17 cellular contexts compared by ENCODE assay signal in genomic region chr5:142849880-142850279, GRCh38.
DNase-seq lines count a peak whose midpoint lies in the region; ATAC-seq and TF ChIP-seq lines count a peak whose summit lies in the region.
"Had no signal": no experiment of that assay in that cellular context is flagged by ENCODE, and none has a peak within 500 bp of the region (broad histone marks: within the 10 kb centered on the region; RNA-seq: fewer than 3 reads in every experiment).

No MANE protein-coding gene starts in this region.

- TF ChIP-seq CTCF in Caco-2 (IDR thresholded peaks at IDR 0.05; ENCODE audit: insufficient read depth in 1 of 2, low read depth in 1 of 2, low read length in 1 of 2, severe bottlenecking in 1 of 2, unreplicated experiment in 1 of 2) (no peak), WTC11 (IDR thresholded peaks at IDR 0.05) (no peak), coronary artery (IDR thresholded peaks at IDR 0.05) (no peak), breast epithelium (IDR thresholded peaks at IDR 0.05) (no peak), MCF 10A (IDR thresholded peaks at IDR 0.05; ENCODE audit: unreplicated experiment) (no peak)

- peaks cover 2% of the 10 kb centered on the region for H3K79me1 ChIP-seq in mesendoderm (ENCODE audit: low read length)

- H4K5ac ChIP-seq in mesendoderm (ENCODE audit: low read length) = no peak overlapping the region

- WGBS in mesendoderm (ENCODE audit: extremely low coverage, insufficient coverage, low lambda C conversion rate) = no CpG with 5 or more reads among the region's 3 CpGs

- H3K9ac ChIP-seq in BLaER1 treated with 17β-estradiol and CSF1 and Interleukin-3, amounts not matched to agents 10 nM and 100 nM = peak overlapping the region in 2 of 11 experiments; percentile 12 to 21; a peak in 3 of 22 replicates
- no peak overlapping the region for H3K9ac ChIP-seq in mesendoderm (ENCODE audit: low read length)

- intact Hi-C loops in Caco-2 (cut with micrococcal nuclease; ENCODE audit: unreplicated experiment) (no loop called here), breast epithelium (cut with DNase I; ENCODE audit: low total_unique reads) (no loop called here), MCF 10A (cut with micrococcal nuclease) (no loop called here)

- H3K27me3 Mint-ChIP-seq in Caco-2 (ENCODE audit: insufficient read depth, unreplicated experiment) (no peaks in the 10 kb centered on the region), WTC11 (ENCODE audit: low read depth) (no peaks in the 10 kb centered on the region), MCF 10A (ENCODE audit: insufficient read depth, unreplicated experiment) (no peaks in the 10 kb centered on the region)
- H3K27me3 Mint-ChIP-seq: IgD-negative memory B cell had no signal

- ATAC-seq in WTC11 (peak; percentile 51), GM18870 (IDR thresholded peaks at IDR 0.05; ENCODE audit: unreplicated experiment) (no peak)

- H3K4me2 ChIP-seq in BLaER1 treated with 17β-estradiol and CSF1 and Interleukin-3, amounts not matched to agents 10 nM and 100 nM = peak overlapping the region in 7 of 11 experiments; percentile 3 to 98 (median 93); a peak in 10 of 22 replicates
- H3K4me2 ChIP-seq in mesendoderm (ENCODE audit: low read length) = no peak overlapping the region
- H3K4me2 ChIP-seq: PC-9 had no signal

- POLR2A ChIA-PET in Caco-2 (lab: Charles Lee) (no interaction called here), WTC11 (lab: Charles Lee) (no interaction called here), MCF 10A (lab: Yijun Ruan, JAX) (no interaction called here)

- no peak overlapping the region for H2BK5ac ChIP-seq in mesendoderm (ENCODE audit: low read length)

- H4K20me1 ChIP-seq in BLaER1 treated with 17β-estradiol and CSF1 and Interleukin-3, amounts not matched to agents 10 nM and 100 nM = peaks cover 0 to 99% (median 46%) of the 10 kb centered on the region in 11 experiments; a peak in 16 of 22 replicates

- H3K23ac ChIP-seq in mesendoderm (ENCODE audit: low read length) = no peak overlapping the region

- H2BK120ac ChIP-seq in mesendoderm (ENCODE audit: low read depth, low read length) = no peak overlapping the region

- no peak overlapping the region for H3K4me3 ChIP-seq in BLaER1 treated with 17β-estradiol and CSF1 and Interleukin-3, amounts not matched to agents 10 nM and 100 nM
- H3K4me3 ChIP-seq in Caco-2 (ENCODE audit: low read depth, low read length) = no peak overlapping the region
- H3K4me3 ChIP-seq in mesendoderm (ENCODE audit: low read length) = no peak overlapping the region
- H3K4me3 ChIP-seq in coronary artery = no peak overlapping the region
- no peak overlapping the region for H3K4me3 ChIP-seq in breast epithelium
- H3K4me3 ChIP-seq: PC-9 had no signal

- no peak overlapping the region for H3K18ac ChIP-seq in mesendoderm (ENCODE audit: low read length)

- H3K9me3 Mint-ChIP-seq in Caco-2 (ENCODE audit: unreplicated experiment) (no peaks in the 10 kb centered on the region), WTC11 (no peaks in the 10 kb centered on the region), MCF 10A (ENCODE audit: unreplicated experiment) (no peaks in the 10 kb centered on the region)
- H3K9me3 Mint-ChIP-seq: IgD-negative memory B cell had no signal

- TF ChIP-seq POLR2A in breast epithelium (IDR thresholded peaks at IDR 0.05) = no peak

- BruUV-seq in Caco-2 (replicated peaks; lab: Mats Ljungman, UMichigan) = no TSS peak
- BruUV-seq in MCF 10A (replicated peaks; lab: Mats Ljungman, UMichigan) = no TSS peak

- H3K4me1 Mint-ChIP-seq in Caco-2 (ENCODE audit: low read depth, unreplicated experiment) (peaks cover 59% of the 10 kb centered on the region), WTC11 (peaks cover 63% of the 10 kb centered on the region), MCF 10A (ENCODE audit: insufficient read depth, unreplicated experiment) (peaks cover 5% of the 10 kb centered on the region)

- H3K27ac ChIP-seq in BLaER1 treated with 17β-estradiol and CSF1 and Interleukin-3, amounts not matched to agents 10 nM and 100 nM = peak overlapping the region in 6 of 11 experiments; percentile 4 to 90 (median 14); a peak in 6 of 22 replicates
- no peak overlapping the region for H3K27ac ChIP-seq in mesendoderm (ENCODE audit: low read depth, low read length)
- H3K27ac ChIP-seq in coronary artery = no peak overlapping the region
- no peak overlapping the region for H3K27ac ChIP-seq in breast epithelium
- H3K27ac ChIP-seq: C4-2B, PC-9 had no signal

- CTCF ChIA-PET in Caco-2 (lab: Charles Lee) = no interaction called here
- CTCF ChIA-PET in WTC11 (lab: Charles Lee) = interaction anchor here (1.3 to 1.4 kb wide), 2 partner anchors 17 to 102 kb away, joined by 3 to 6 read pairs; no protein-coding TSS in a partner anchor
- CTCF ChIA-PET in MCF 10A (lab: Yijun Ruan, JAX) = interaction anchor here (1.0 to 1.3 kb wide), 3 partner anchors 17 to 135 kb away, joined by 4 to 6 read pairs (median 5); no protein-coding TSS in a partner anchor

- no peak overlapping the region for H2AK5ac ChIP-seq in mesendoderm (ENCODE audit: low read length)

- H3K79me2 ChIP-seq in mesendoderm (ENCODE audit: control insufficient read depth, insufficient read depth, low read length) = no peaks in the 10 kb centered on the region

- H3K36me3 ChIP-seq in BLaER1 treated with 17β-estradiol and CSF1 and Interleukin-3, amounts not matched to agents 10 nM and 100 nM = peaks cover 0 to 12% (median 0%) of the 10 kb centered on the region in 11 experiments; a peak in 3 of 22 replicates
- H3K36me3 ChIP-seq in Caco-2 (ENCODE audit: control insufficient read depth, insufficient read depth, low read length) (no peaks in the 10 kb centered on the region), mesendoderm (ENCODE audit: control insufficient read depth, insufficient read depth, low read length) (no peaks in the 10 kb centered on the region), breast epithelium (no peaks in the 10 kb centered on the region)

- no peaks in the 10 kb centered on the region for H3K27me3 ChIP-seq in BLaER1 treated with 17β-estradiol and CSF1 and Interleukin-3, amounts not matched to agents 10 nM and 100 nM
- H3K27me3 ChIP-seq in Caco-2 (replicated peaks; ENCODE audit: control insufficient read depth, insufficient read depth, low read length) = no peaks in the 10 kb centered on the region
- H3K27me3 ChIP-seq in mesendoderm (ENCODE audit: insufficient read depth, low read length, poor library complexity) = no peaks in the 10 kb centered on the region
- no peaks in the 10 kb centered on the region for H3K27me3 ChIP-seq in breast epithelium

- H3K4ac ChIP-seq in mesendoderm (ENCODE audit: low read depth, low read length) = no peak overlapping the region

- no peak overlapping the region for H2BK15ac ChIP-seq in mesendoderm (replicated peaks; ENCODE audit: low read depth)

- H3K4me1 ChIP-seq in BLaER1 treated with 17β-estradiol and CSF1 and Interleukin-3, amounts not matched to agents 10 nM and 100 nM = peaks cover 31 to 100% (median 49%) of the 10 kb centered on the region in 10 experiments
- H3K4me1 ChIP-seq in Caco-2 = peaks cover 21% of the 10 kb centered on the region
- H3K4me1 ChIP-seq in mesendoderm (ENCODE audit: control insufficient read depth, low read depth, low read length) = peaks cover 13% of the 10 kb centered on the region
- no peaks in the 10 kb centered on the region for H3K4me1 ChIP-seq in breast epithelium

- H3K4me3 Mint-ChIP-seq in Caco-2 (ENCODE audit: unreplicated experiment) (no peak overlapping the region), WTC11 (no peak overlapping the region), MCF 10A (ENCODE audit: unreplicated experiment) (no peak overlapping the region)
- H3K4me3 Mint-ChIP-seq: IgD-negative memory B cell had no signal

- DNase-seq in Caco-2 = no peak
- no peak for DNase-seq in WTC11 (ENCODE audit: low spot score)
- no peak for DNase-seq in mesendoderm
- no peak for DNase-seq in coronary artery (ENCODE audit: low spot score)
- no peak for DNase-seq in breast epithelium (ENCODE audit: low spot score in 2 of 2)
- DNase-seq in MCF 10A (ENCODE audit: unreplicated experiment) = no peak
- DNase-seq: DMS53, H7, NCI-H146, NCI-H2081 treated with DMSO at 0.1 percent for 48 hours, NCI-H510A, NCI-H774, PC-9 had no signal

- peak overlapping the region; percentile 45 for H3K56ac ChIP-seq in mesendoderm (ENCODE audit: low read length)

- peak overlapping the region; percentile 31 for H3K27ac Mint-ChIP-seq in Caco-2 (ENCODE audit: unreplicated experiment)
- peak overlapping the region; percentile 75 for H3K27ac Mint-ChIP-seq in WTC11
- no peak overlapping the region for H3K27ac Mint-ChIP-seq in MCF 10A (ENCODE audit: low read depth, unreplicated experiment)

- peaks cover 0 to 2% (median 0%) of the 10 kb centered on the region in 11 experiments; a peak in 2 of 22 replicates for H3K9me3 ChIP-seq in BLaER1 treated with 17β-estradiol and CSF1 and Interleukin-3, amounts not matched to agents 10 nM and 100 nM (replicated peaks in 1 of 11)
- H3K9me3 ChIP-seq in Caco-2 = no peaks in the 10 kb centered on the region
- no peaks in the 10 kb centered on the region for H3K9me3 ChIP-seq in breast epithelium

- H3K36me3 Mint-ChIP-seq in Caco-2 (ENCODE audit: insufficient read depth, unreplicated experiment) = peaks cover 20% of the 10 kb centered on the region
- H3K36me3 Mint-ChIP-seq in WTC11 = no peaks in the 10 kb centered on the region
- peaks cover 6% of the 10 kb centered on the region for H3K36me3 Mint-ChIP-seq in MCF 10A (ENCODE audit: insufficient read depth, unreplicated experiment)
- H3K36me3 Mint-ChIP-seq: IgD-negative memory B cell had no signal

- no peak overlapping the region for H4K8ac ChIP-seq in mesendoderm (ENCODE audit: low read depth, low read length)

Comparison
In these comparisons a context has a peak if more than half of its experiments do, and no peak if none do; other contexts are left out.
1. H3K27ac ChIP-seq: peak in BLaER1 treated with 17β-estradiol and CSF1 and Interleukin-3, amounts not matched to agents 10 nM and 100 nM (6 of 11); none in mesendoderm (single experiment), coronary artery (0 of 2) and breast epithelium (0 of 2).